ENCODE assay signal across 25 cellular contexts in the genomic region with DNA sequence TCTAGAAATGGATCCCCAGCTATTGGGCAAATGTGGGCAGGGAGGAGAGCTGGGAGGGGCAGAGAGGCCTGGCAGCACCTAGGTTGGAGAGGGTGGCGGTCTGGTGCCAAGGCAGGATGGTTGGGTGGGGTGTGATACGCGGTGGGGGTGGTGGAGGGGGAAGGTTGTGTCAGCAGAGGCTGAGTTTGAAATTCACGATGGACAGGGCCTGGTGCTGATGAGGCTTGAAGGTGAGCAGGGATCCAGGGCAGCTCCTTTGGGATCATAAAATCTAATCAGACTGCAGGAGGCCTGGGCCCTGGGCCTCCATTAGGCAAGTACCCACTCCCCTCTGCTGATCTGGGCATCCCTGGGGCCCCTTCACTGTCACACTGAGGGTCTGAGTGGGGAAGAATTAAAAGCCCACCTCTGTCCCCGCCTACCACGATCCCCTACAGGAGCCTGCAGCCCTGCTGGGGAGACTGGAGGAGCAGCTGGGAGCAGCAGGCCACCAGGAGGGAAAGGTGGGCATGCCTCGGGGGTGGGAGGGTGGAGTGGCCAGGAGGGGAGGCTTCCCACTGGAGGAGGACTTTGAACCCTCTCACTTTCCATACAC. TPM values are rescaled to one million over a fixed set of nuclear protein-coding genes. Genes with fewer than 3 reads are reported as not detected.
A peak's percentile ranks its signal among the peaks of the same experiment; 100 is the strongest.
DNase-seq lines count a peak whose midpoint lies in the region; ATAC-seq and TF ChIP-seq lines count a peak whose summit lies in the region.
"Had no signal": no experiment of that assay in that cellular context is flagged by ENCODE, and none has a peak within 500 bp of the region (broad histone marks: within the 10 kb centered on the region; RNA-seq: fewer than 3 reads in every experiment).

No MANE protein-coding gene starts in this region.

- no peaks in the 10 kb centered on the region for H3K36me3 ChIP-seq in H7 (replicated peaks; ENCODE audit: control insufficient read depth, insufficient read depth, low read length)
- no peaks in the 10 kb centered on the region for H3K36me3 ChIP-seq in upper lobe of right lung

- intact Hi-C loops in upper lobe of right lung (cut with DNase I): no loop called here

- H3K4me3 ChIP-seq in H7 (ENCODE audit: insufficient read depth, low read depth, low read length) (no peak overlapping the region), upper lobe of right lung (no peak overlapping the region)
- H3K4me3 ChIP-seq: A549 had no signal

- no peak overlapping the region for H3K27ac ChIP-seq in upper lobe of right lung
- H3K27ac ChIP-seq: A549 had no signal

- H3K9me3 ChIP-seq in upper lobe of right lung: no peaks in the 10 kb centered on the region
- H3K9me3 ChIP-seq: A549 had no signal

- H3K27me3 ChIP-seq in H7 (ENCODE audit: control insufficient read depth, insufficient read depth, low read length): no peaks in the 10 kb centered on the region
- peaks cover 13% of the 10 kb centered on the region for H3K27me3 ChIP-seq in upper lobe of right lung

- TF ChIP-seq CTCF in upper lobe of right lung (IDR thresholded peaks at IDR 0.05): no peak

- peak; percentile 21 for DNase-seq in activated effector memory CD4-positive, alpha-beta T cell treated with anti-CD3 and anti-CD28 coated beads, Interleukin-2, amount 50 U/mL, for 16 hours
- no peak for DNase-seq in activated effector memory CD4-positive, alpha-beta T cell treated with Interleukin-2 at 50 U/mL for 16 hours
- DNase-seq in H7: peak; percentile 54
- DNase-seq in left lobe of liver (ENCODE audit: low spot score): peak; percentile 33
- peak; percentile 36 for DNase-seq in upper lobe of right lung
- no peak for DNase-seq in HuH-7 (ENCODE audit: low spot score)
- DNase-seq in NCI-H1092 treated with DMSO at 0.1 percent for 48 hours (lab: John Stamatoyannopoulos, UW): no peak
- DNase-seq: EL, GF-D8, HCEC 1CT, Karpas-422, MV-4-11, NCI-H1417, NCI-H1694 treated with DMSO at 0.1 percent for 48 hours, NCI-H2081 treated with DMSO at 0.1 percent for 48 hours, NCI-H2171 treated with DMSO at 0.1 percent for 48 hours, NCI-H446, NCI-H526, PC-3, SIG-M5 had no signal

- ATAC-seq in left lobe of liver: no peak
- peak; percentile 24 for ATAC-seq in upper lobe of right lung
- no peak for ATAC-seq in GM21723 (IDR thresholded peaks at IDR 0.05; ENCODE audit: unreplicated experiment)
- ATAC-seq: A549, PC-3, SK-N-SH treated with all-trans-retinoic acid at 6 μM for 48 hours had no signal

- no peaks in the 10 kb centered on the region for H3K4me1 ChIP-seq in upper lobe of right lung
- H3K4me1 ChIP-seq: A549 had no signal

RNA-seq across cellular contexts. Expression of gene IGLL1, which starts 24.0 kb away (rescaled TPM):
- not detected in 2 replicates for total RNA-seq in H7 (2014; rRNA removed; shearing (Covaris generic))
- total RNA-seq in left lobe of liver (not detected), upper lobe of right lung (not detected)
- total RNA-seq: B cell, M059J, PC-3 had no signal

Comparison
In these comparisons a context has a peak if more than half of its experiments do, and no peak if none do; other contexts are left out.
1. DNase-seq: peak in activated effector memory CD4-positive, alpha-beta T cell treated with anti-CD3 and anti-CD28 coated beads, Interleukin-2, amount 50 U/mL, for 16 hours (single experiment), H7 (single experiment), left lobe of liver (single experiment) and upper lobe of right lung (single experiment); none in activated effector memory CD4-positive, alpha-beta T cell treated with Interleukin-2 at 50 U/mL for 16 hours (single experiment), HuH-7 (single experiment) and NCI-H1092 treated with DMSO at 0.1 percent for 48 hours (single experiment).